In genomic region chr2:238738917-238739316, GRCh38 we compare ENCODE assay signal across 37 cellular contexts.
DNase-seq lines count a peak whose midpoint lies in the region; ATAC-seq, FAIRE-seq and TF ChIP-seq lines count a peak whose summit lies in the region.
"Had no signal": no experiment of that assay in that cellular context is flagged by ENCODE, and none has a peak within 500 bp of the region (broad histone marks: within the 10 kb centered on the region; RNA-seq: fewer than 3 reads in every experiment).

No MANE protein-coding gene starts in this region.

- FAIRE-seq in HepG2 (lab: Jason Lieb, UNC): peak; percentile 30
- FAIRE-seq: A204.1, A549, D721Med had no signal

- H3K4me1 ChIP-seq in HepG2 (ENCODE audit: insufficient read depth, low read length) (no peaks in the 10 kb centered on the region), right lobe of liver (no peaks in the 10 kb centered on the region), esophagus muscularis mucosa (no peaks in the 10 kb centered on the region)
- H3K4me1 ChIP-seq: A549, BE2C, BLaER1, Caco-2 had no signal

- WGBS in HepG2 (ENCODE audit: low lambda C conversion rate): 16% methylated on average over 6 of the region's 6 CpGs
- WGBS in right lobe of liver (ENCODE audit: insufficient coverage, low coverage, low lambda C conversion rate, missing lambda C conversion rate): 58% methylated on average over 6 of the region's 6 CpGs
- 83% methylated on average over 5 of the region's 6 CpGs for WGBS in esophagus muscularis mucosa
- 86 to 88% methylated on average over 6 of the region's 6 CpGs for WGBS in lower leg skin, 2 donors

- CTCF ChIA-PET in HepG2 (lab: Yijun Ruan, JAX; ENCODE audit: low intra/inter-chr PET ratio, low total read pairs): no interaction called here

- TF ChIP-seq EP300 in HepG2 (IDR thresholded peaks at IDR 0.05; ENCODE audit: low read depth in 2 of 2, low read length in 2 of 2) (no peak), HepG2 (CRISPR knock-in tag; IDR thresholded peaks at IDR 0.05; ENCODE audit: borderline replicate concordance) (no peak), esophagus muscularis mucosa (IDR thresholded peaks at IDR 0.05) (no peak)

- no peak overlapping the region for H3K27ac Mint-ChIP-seq in activated CD4-positive, alpha-beta T cell treated with anti-CD3 and anti-CD28 coated beads, Interleukin-2, amount 10 ng/mL, durations not matched to agents 24 days and 14 days
- H3K27ac Mint-ChIP-seq: B cell; CD14-positive monocyte; CD4-positive, alpha-beta memory T cell; CD4-positive, alpha-beta T cell; CD4-positive, CD25-positive, alpha-beta regulatory T cell; CD8-positive, alpha-beta memory T cell; CD8-positive, alpha-beta T cell had no signal

- TF ChIP-seq POLR2A in HepG2 (IDR thresholded peaks at IDR 0.05; ENCODE audit: insufficient read depth in 1 of 2, low read depth in 2 of 2, low read length in 2 of 2) (no peak), right lobe of liver (IDR thresholded peaks at IDR 0.05) (no peak), esophagus muscularis mucosa (IDR thresholded peaks at IDR 0.05; ENCODE audit: low read depth) (no peak), lower leg skin (IDR thresholded peaks at IDR 0.05) (no peak)

- no TSS peak for BruUV-seq in HepG2 (replicated peaks; lab: Mats Ljungman, UMichigan)

- intact Hi-C loops in activated CD4-positive, alpha-beta T cell treated with anti-CD3 and anti-CD28 coated beads, Interleukin-2, amount 10 ng/mL, durations not matched to agents 24 days and 14 days (cut with micrococcal nuclease): no loop called here
- intact Hi-C loops in HepG2 (cut with micrococcal nuclease; ENCODE audit: unreplicated experiment): no loop called here
- intact Hi-C loops in right lobe of liver (cut with DNase I): no loop called here
- intact Hi-C loops in esophagus muscularis mucosa (cut with DNase I): no loop called here
- intact Hi-C loops in lower leg skin (cut with DNase I; ENCODE audit: low total_unique reads): no loop called here

- no peaks in the 10 kb centered on the region for H3K4me1 Mint-ChIP-seq in activated CD4-positive, alpha-beta T cell treated with anti-CD3 and anti-CD28 coated beads, Interleukin-2, amount 10 ng/mL, durations not matched to agents 24 days and 14 days
- H3K4me1 Mint-ChIP-seq: B cell; CD4-positive, alpha-beta memory T cell; CD4-positive, CD25-positive, alpha-beta regulatory T cell; CD8-positive, alpha-beta memory T cell had no signal

- no peaks in the 10 kb centered on the region for H3K9me3 Mint-ChIP-seq in activated CD4-positive, alpha-beta T cell treated with anti-CD3 and anti-CD28 coated beads, Interleukin-2, amount 10 ng/mL, durations not matched to agents 24 days and 14 days
- H3K9me3 Mint-ChIP-seq: CD4-positive, alpha-beta T cell; CD8-positive, alpha-beta T cell had no signal

- TF ChIP-seq CTCF in HepG2 (CRISPR knock-in tag; IDR thresholded peaks at IDR 0.05): no peak
- no peak for TF ChIP-seq CTCF in right lobe of liver (IDR thresholded peaks at IDR 0.05)
- no peak for TF ChIP-seq CTCF in esophagus muscularis mucosa (IDR thresholded peaks at IDR 0.05)
- TF ChIP-seq CTCF in lower leg skin (IDR thresholded peaks at IDR 0.05): no peak

- in situ Hi-C loops in HepG2 (cut with HindIII; ENCODE audit: extremely low pct_ligation_motif_present, low pct_unique_long_range_greater_than_20kb): no loop called here

- no peaks in the 10 kb centered on the region for H3K36me3 Mint-ChIP-seq in activated CD4-positive, alpha-beta T cell treated with anti-CD3 and anti-CD28 coated beads, Interleukin-2, amount 10 ng/mL, durations not matched to agents 24 days and 14 days (ENCODE audit: low read depth)
- H3K36me3 Mint-ChIP-seq: CD14-positive monocyte; CD4-positive, alpha-beta memory T cell; CD4-positive, CD25-positive, alpha-beta regulatory T cell; CD8-positive, alpha-beta memory T cell; CD8-positive, alpha-beta T cell had no signal

- POLR2A ChIA-PET in HepG2 (lab: Yijun Ruan, JAX): no interaction called here

- no peak overlapping the region for H3K4me3 Mint-ChIP-seq in activated CD4-positive, alpha-beta T cell treated with anti-CD3 and anti-CD28 coated beads, Interleukin-2, amount 10 ng/mL, durations not matched to agents 24 days and 14 days
- H3K4me3 Mint-ChIP-seq: B cell; CD14-positive monocyte; CD4-positive, alpha-beta memory T cell; CD4-positive, alpha-beta T cell; CD4-positive, CD25-positive, alpha-beta regulatory T cell; CD8-positive, alpha-beta memory T cell; CD8-positive, alpha-beta T cell had no signal

- no peak overlapping the region for H3K27ac ChIP-seq in HepG2 (ENCODE audit: extremely low read length, insufficient read depth, low read length)
- no peak overlapping the region for H3K27ac ChIP-seq in right lobe of liver
- H3K27ac ChIP-seq in esophagus muscularis mucosa (replicated peaks in 1 of 4): no peak overlapping the region
- H3K27ac ChIP-seq: 22Rv1; A549; BLaER1; BLaER1 treated with 17β-estradiol and CSF1 and Interleukin-3, amounts not matched to agents 10 nM and 100 nM; C4-2B had no signal

- H3K27me3 Mint-ChIP-seq in activated CD4-positive, alpha-beta T cell treated with anti-CD3 and anti-CD28 coated beads, Interleukin-2, amount 10 ng/mL, durations not matched to agents 24 days and 14 days: peaks cover 14% of the 10 kb centered on the region

- H2AFZ ChIP-seq in HepG2 (ENCODE audit: low read length): no peak overlapping the region

- H3K27me3 ChIP-seq in HepG2 (ENCODE audit: control insufficient read depth in 1 of 2, insufficient read depth in 2 of 2, low read length in 2 of 2) (peaks cover 0 to 46% of the 10 kb centered on the region in 2 experiments; a peak in 4 of 5 replicates), right lobe of liver (no peaks in the 10 kb centered on the region), esophagus muscularis mucosa (no peaks in the 10 kb centered on the region)
- H3K27me3 ChIP-seq: BE2C; BLaER1; BLaER1 treated with 17β-estradiol and CSF1 and Interleukin-3, amounts not matched to agents 10 nM and 100 nM had no signal

- H3K9me3 ChIP-seq in HepG2 (ENCODE audit: low read length) (no peaks in the 10 kb centered on the region), right lobe of liver (no peaks in the 10 kb centered on the region), esophagus muscularis mucosa (no peaks in the 10 kb centered on the region)
- H3K9me3 ChIP-seq: BE2C, BLaER1, Caco-2 had no signal

- TF ChIP-seq RAD21 in HepG2 (CRISPR knock-in tag; IDR thresholded peaks at IDR 0.05): no peak

- H3K36me3 ChIP-seq in HepG2 (replicated peaks in 1 of 2; ENCODE audit: control insufficient read depth in 1 of 2, insufficient read depth in 2 of 2, low read length in 2 of 2) (no peaks in the 10 kb centered on the region), right lobe of liver (no peaks in the 10 kb centered on the region), esophagus muscularis mucosa (no peaks in the 10 kb centered on the region)
- H3K36me3 ChIP-seq: BE2C, BLaER1 had no signal

- no peaks in the 10 kb centered on the region for H3K79me2 ChIP-seq in HepG2 (ENCODE audit: insufficient read depth, low read length)

- no peak overlapping the region for H3K9ac ChIP-seq in HepG2 (ENCODE audit: insufficient read depth, low read depth, low read length)
- H3K9ac ChIP-seq: BLaER1; BLaER1 treated with 17β-estradiol and CSF1 and Interleukin-3, amounts not matched to agents 10 nM and 100 nM had no signal

- H3K4me2 ChIP-seq in HepG2 (ENCODE audit: low read depth, low read length): no peak overlapping the region
- H3K4me2 ChIP-seq: A549; BLaER1; BLaER1 treated with 17β-estradiol and CSF1 and Interleukin-3, amounts not matched to agents 10 nM and 100 nM had no signal

- H4K20me1 ChIP-seq in HepG2 (ENCODE audit: insufficient read depth, low read length): no peaks in the 10 kb centered on the region
- H4K20me1 ChIP-seq: BLaER1; BLaER1 treated with 17β-estradiol and CSF1 and Interleukin-3, amounts not matched to agents 10 nM and 100 nM had no signal

- peak; percentile 19 for DNase-seq in activated CD4-positive, alpha-beta T cell treated with anti-CD3 and anti-CD28 coated beads, Interleukin-2, amount 10 ng/mL, durations not matched to agents 24 days and 14 days
- no peak for DNase-seq in activated CD4-positive, alpha-beta T cell treated with anti-CD3 and anti-CD28 coated beads, Interleukin-2, amount 50 U/mL, for 48 hours
- no peak for DNase-seq in HepG2 (ENCODE audit: low spot score)
- DNase-seq in right lobe of liver: no peak
- peak; percentile 57 for DNase-seq in esophagus muscularis mucosa (ENCODE audit: extremely low spot score)
- peak; percentile 0 to 56 for DNase-seq in lower leg skin (ENCODE audit: low spot score in 2 of 2)
- DNase-seq: 8988T; ACHN; AML-193; BE2C; C1 segment of cervical spinal cord; Caco-2; Calu3; CD4-positive, alpha-beta memory T cell; CD4-positive, alpha-beta T cell; CD4-positive, CD25-positive, alpha-beta regulatory T cell; CD8-positive, alpha-beta memory T cell; CD8-positive, alpha-beta T cell; COR-L47; DMS 273 treated with DMSO at 0.1 percent for 48 hours; DMS153; DMS53; DMS79; DMS79 treated with DMSO at 0.1 percent for 48 hours; DND-41; EL had no signal

- ATAC-seq in HepG2: no peak
- ATAC-seq in right lobe of liver: no peak
- ATAC-seq in HG02642 (IDR thresholded peaks at IDR 0.05; ENCODE audit: poor library complexity, unreplicated experiment): no peak
- ATAC-seq in HG02970 (IDR thresholded peaks at IDR 0.05; ENCODE audit: low FRiP score, unreplicated experiment): no peak
- ATAC-seq: A549; CD8-positive, alpha-beta T cell had no signal

- no peak overlapping the region for H3K4me3 ChIP-seq in HepG2 (replicated peaks in 1 of 3; ENCODE audit: insufficient read depth in 1 of 3, low read depth in 2 of 3, low read length in 3 of 3)
- no peak overlapping the region for H3K4me3 ChIP-seq in right lobe of liver
- no peak overlapping the region for H3K4me3 ChIP-seq in esophagus muscularis mucosa
- no peak overlapping the region for H3K4me3 ChIP-seq in lower leg skin (ENCODE audit: low read depth, poor library complexity, severe bottlenecking)
- H3K4me3 ChIP-seq: A549; BLaER1; BLaER1 treated with 17β-estradiol and CSF1 and Interleukin-3, amounts not matched to agents 10 nM and 100 nM had no signal

TF ChIP-seq in HepG2, 621 proteins besides CTCF, POLR2A, EP300 and RAD21:
- TF ChIP-seq SP2 (CRISPR knock-in tag; IDR thresholded peaks at IDR 0.05) (no peak), PTBP1 (IDR thresholded peaks at IDR 0.05; ENCODE audit: low read depth, low read length, poor library complexity, severe bottlenecking) (no peak), ZNF883 (CRISPR knock-in tag; IDR thresholded peaks at IDR 0.05; ENCODE audit: not compliant biosample characterization) (no peak)
TF ChIP-seq in HepG2: peak in this region for 0.

Comparison
In these comparisons a context has a peak if more than half of its experiments do, and no peak if none do; other contexts are left out.
1. DNase-seq: peak in activated CD4-positive, alpha-beta T cell treated with anti-CD3 and anti-CD28 coated beads, Interleukin-2, amount 10 ng/mL, durations not matched to agents 24 days and 14 days (single experiment), esophagus muscularis mucosa (single experiment) and lower leg skin (2 of 2); none in activated CD4-positive, alpha-beta T cell treated with anti-CD3 and anti-CD28 coated beads, Interleukin-2, amount 50 U/mL, for 48 hours (0 of 2), HepG2 (single experiment) and right lobe of liver (0 of 3).